In genomic region chr1:31064115-31064514, GRCh38 we compare ENCODE assay signal across 8 cellular contexts. TPM values are rescaled to one million over a fixed set of nuclear protein-coding genes. Genes with fewer than 3 reads are reported as not detected.
DNase-seq lines count a peak whose midpoint lies in the region; ATAC-seq and TF ChIP-seq lines count a peak whose summit lies in the region.

No MANE protein-coding gene starts in this region.

- H3K9me3 Mint-ChIP-seq in mesothelial cell of epicardium: no peaks in the 10 kb centered on the region

- H3K36me3 ChIP-seq in right atrium auricular region (peaks cover 3% of the 10 kb centered on the region), mammary epithelial cell (ENCODE audit: insufficient read depth, low read length) (peaks cover 5% of the 10 kb centered on the region), vagina (peaks cover 0 to 2% of the 10 kb centered on the region in 2 donors)

- H3K4me3 Mint-ChIP-seq in mesothelial cell of epicardium: peak overlapping the region; percentile 98

- no peaks in the 10 kb centered on the region for H3K9me3 ChIP-seq in right atrium auricular region
- H3K9me3 ChIP-seq in mammary epithelial cell (replicated peaks; ENCODE audit: insufficient read depth, low read length): no peaks in the 10 kb centered on the region
- no peaks in the 10 kb centered on the region for H3K9me3 ChIP-seq in vagina

- H2AFZ ChIP-seq in mammary epithelial cell (ENCODE audit: low read depth, low read length): no peak overlapping the region

- H3K79me2 ChIP-seq in mammary epithelial cell (ENCODE audit: insufficient read depth, low read length): peaks cover 64% of the 10 kb centered on the region

- peaks cover 0 to 37% of the 10 kb centered on the region in 2 donors for H3K4me1 ChIP-seq in right atrium auricular region
- peaks cover 18% of the 10 kb centered on the region for H3K4me1 ChIP-seq in mammary epithelial cell (ENCODE audit: insufficient read depth, low read length)
- H3K4me1 ChIP-seq in vagina: peaks cover 54% of the 10 kb centered on the region

- H3K27ac ChIP-seq in right atrium auricular region (peak overlapping the region; percentile 95 to 98), mammary epithelial cell (ENCODE audit: insufficient read depth, low read depth, low read length) (peak overlapping the region; percentile 97), vagina (peak overlapping the region; percentile 98)

- H3K4me1 Mint-ChIP-seq in mesothelial cell of epicardium: peaks cover 19% of the 10 kb centered on the region

- CTCF ChIA-PET in mammary epithelial cell (lab: Charles Lee; ENCODE audit: low non-redundant PET): no interaction called here

- no peak for ATAC-seq in Right ventricle myocardium inferior
- no peak for ATAC-seq in HG03039 (IDR thresholded peaks at IDR 0.05; ENCODE audit: unreplicated experiment)
- no peak for ATAC-seq in HG02840 (IDR thresholded peaks at IDR 0.05; ENCODE audit: low FRiP score, unreplicated experiment)

- H3K4me2 ChIP-seq in mammary epithelial cell (ENCODE audit: insufficient read depth, low read depth, low read length): peak overlapping the region; percentile 95

- 0% methylated on average over 6 of the region's 6 CpGs for WGBS in mammary epithelial cell (ENCODE audit: low coverage, missing lambda C conversion rate)

- peaks cover 14% of the 10 kb centered on the region for H4K20me1 ChIP-seq in mammary epithelial cell (ENCODE audit: insufficient read depth, low read length)

- H3K27me3 ChIP-seq in right atrium auricular region (no peaks in the 10 kb centered on the region), mammary epithelial cell (ENCODE audit: insufficient read depth, low read length) (no peaks in the 10 kb centered on the region), vagina (no peaks in the 10 kb centered on the region)

- dilution Hi-C loops in mammary epithelial cell (cut with HindIII; ENCODE audit: low sequenced_read_pairs): loop anchor here (5.0 kb wide), 3 partner anchors 52 to 93 kb away; no protein-coding TSS in a partner anchor

- H3K27ac Mint-ChIP-seq in mesothelial cell of epicardium: peak overlapping the region; percentile 100

- H3K36me3 Mint-ChIP-seq in mesothelial cell of epicardium: peaks cover 2% of the 10 kb centered on the region

- H3K4me3 ChIP-seq in right atrium auricular region (peak overlapping the region; percentile 68 to 72), mammary epithelial cell (replicated peaks in 1 of 3; ENCODE audit: insufficient read depth in 1 of 3, low read depth in 2 of 3, low read length in 3 of 3) (peak overlapping the region; percentile 70 to 72 (median 71)), vagina (peak overlapping the region; percentile 72 to 86)

- peak overlapping the region; percentile 99 for H3K9ac ChIP-seq in mammary epithelial cell (ENCODE audit: insufficient read depth, low read length)

- intact Hi-C loops in Right ventricle myocardium inferior (cut with DNase I): no loop called here
- intact Hi-C loops in mammary epithelial cell (cut with micrococcal nuclease): loop anchor here (5.0 kb wide), 1 partner anchor 57 kb away; no protein-coding TSS in a partner anchor
- intact Hi-C loops in vagina (cut with DNase I): no loop called here

- in situ Hi-C loops in mammary epithelial cell (cut with MboI; ENCODE audit: low sequenced_read_pairs in 2 of 2): no loop called here

- TF ChIP-seq POLR2A in vagina (IDR thresholded peaks at IDR 0.05): no peak

- no peaks in the 10 kb centered on the region for H3K27me3 Mint-ChIP-seq in mesothelial cell of epicardium (ENCODE audit: low read depth)

- DNase-seq in right atrium auricular region (ENCODE audit: low spot score) (no peak), Right ventricle myocardium inferior (ENCODE audit: missing footprints) (no peak), mammary epithelial cell (no peak), mesothelial cell of epicardium (ENCODE audit: low spot score in 2 of 2, unreplicated experiment in 2 of 2) (no peak), vagina (ENCODE audit: extremely low spot score in 2 of 2) (no peak)
- DNase-seq in central memory CD4-positive, alpha-beta T cell: no peak

- TF ChIP-seq CTCF in right atrium auricular region (IDR thresholded peaks at IDR 0.05) (no peak), mammary epithelial cell (conservative IDR thresholded peaks at IDR 0.05 in 1 of 2, IDR thresholded peaks at IDR 0.05 in 1 of 2; ENCODE audit: extremely low read depth in 1 of 2, insufficient read depth in 1 of 2, low read depth in 1 of 2, low read length in 2 of 2) (no peak), mesothelial cell of epicardium (IDR thresholded peaks at IDR 0.05; ENCODE audit: unreplicated experiment) (no peak), vagina (IDR thresholded peaks at IDR 0.05) (no peak)

- BruUV-seq in mammary epithelial cell (replicated peaks; lab: Mats Ljungman, UMichigan): no TSS peak

RNA-seq across cellular contexts. Expression of gene PUM1, which starts 1.4 kb away (rescaled TPM):
- total RNA-seq in right atrium auricular region: 10 to 100 TPM; 51.2 to 68.8 TPM
- 71.1 TPM for total RNA-seq in Right ventricle myocardium inferior
- total RNA-seq in mammary epithelial cell: 100 to 1,000 TPM in 1 of 2 donors, 10 to 100 TPM in 1; 91.2 to 107 TPM
- polyA plus RNA-seq in mammary epithelial cell: 94.7 TPM
- 265 TPM for polyA minus RNA-seq in mammary epithelial cell
- 244 to 253 TPM (median 250 TPM) in 3 replicates for total RNA-seq in mesothelial cell of epicardium
- total RNA-seq in vagina: 88.6 TPM
